ENCODE assay signal across 1 cellular context in genomic region chr11:57363131-57363530, GRCh38.
A peak's percentile ranks its signal among the peaks of the same experiment; 100 is the strongest.
TF ChIP-seq lines count a peak whose summit lies in the region.

No MANE protein-coding gene starts in this region.

TF ChIP-seq in HepG2, 621 proteins besides CTCF, POLR2A, EP300 and RAD21:
- TF ChIP-seq ZNF12 (CRISPR knock-in tag; IDR thresholded peaks at IDR 0.05) (peak; percentile 93), RFX3 (CRISPR knock-in tag; IDR thresholded peaks at IDR 0.05) (no peak)
